Comparison of ENCODE assay signal across 1 cellular context in the genomic region with DNA sequence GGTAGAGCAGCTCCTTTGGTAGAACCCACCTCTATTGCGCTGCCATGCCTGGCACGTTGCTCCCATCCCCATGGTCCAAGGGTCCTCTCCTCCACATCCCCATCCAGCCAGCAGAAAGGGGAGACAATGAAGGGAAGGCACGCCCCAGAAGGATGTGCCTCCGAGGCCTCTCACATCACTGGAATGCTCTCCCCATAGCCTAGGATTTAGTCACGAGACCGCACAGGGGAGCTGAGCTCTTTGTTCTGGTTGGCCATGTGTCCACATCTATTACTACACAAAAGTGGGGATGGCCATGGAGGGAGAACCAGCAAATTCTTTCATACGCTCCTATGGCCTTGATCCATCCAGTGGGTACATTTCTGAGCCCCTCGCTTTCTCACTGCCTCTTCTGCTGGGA.
TF ChIP-seq lines count a peak whose summit lies in the region.

No MANE protein-coding gene starts in this region.

TF ChIP-seq in H1, 55 proteins besides CTCF, POLR2A, EP300 and RAD21 (continued from another document):
- TF ChIP-seq YY1 (IDR thresholded peaks at IDR 0.05; ENCODE audit: low read depth, low read length) (no peak), HDAC6 (IDR thresholded peaks at IDR 0.05; ENCODE audit: low read depth, low read length) (no peak), TCF12 (IDR thresholded peaks at IDR 0.05; ENCODE audit: low read depth, low read length) (no peak), JUN (IDR thresholded peaks at IDR 0.05; ENCODE audit: low read depth, low read length) (no peak), TAF1 (IDR thresholded peaks at IDR 0.05; ENCODE audit: low read depth, low read length) (no peak), SP1 (IDR thresholded peaks at IDR 0.05; ENCODE audit: low read depth, low read length) (no peak)
